Comparison of ENCODE assay signal across 9 cellular contexts in genomic region chr20:57450419-57450818, GRCh38. TPM values are rescaled to one million over a fixed set of nuclear protein-coding genes. Genes with fewer than 3 reads are reported as not detected.
DNase-seq lines count a peak whose midpoint lies in the region; ATAC-seq, FAIRE-seq and TF ChIP-seq lines count a peak whose summit lies in the region.
"Had no signal": no experiment of that assay in that cellular context is flagged by ENCODE, and none has a peak within 500 bp of the region (broad histone marks: within the 10 kb centered on the region; RNA-seq: fewer than 3 reads in every experiment).

No MANE protein-coding gene starts in this region.

- peak; percentile 55 for DNase-seq in activated CD8-positive, alpha-beta memory T cell treated with anti-CD3 and anti-CD28 coated beads, Interleukin-2, amount 10 ng/mL, durations not matched to agents 7 days and 5 days
- DNase-seq in activated CD8-positive, alpha-beta memory T cell treated with anti-CD3 and anti-CD28 coated beads, Interleukin-2, amount 50 U/mL, for 48 hours: no peak
- peak; percentile 77 for DNase-seq in RWPE2 (ENCODE audit: low spot score)
- DNase-seq in kidney: peak; percentile 80
- DNase-seq in NCI-H446 (lab: John Stamatoyannopoulos, UW): no peak
- DNase-seq in H7: no peak
- DNase-seq in SK-N-DZ (ENCODE audit: low spot score): no peak

- no peaks in the 10 kb centered on the region for H3K4me1 ChIP-seq in RWPE2 (ENCODE audit: insufficient read depth, poor library complexity, severe bottlenecking)
- H3K4me1 ChIP-seq in kidney (ENCODE audit: control insufficient read depth in 1 of 2, insufficient read depth in 1 of 2, low read depth in 1 of 2, low read length in 2 of 2): peaks cover 0 to 2% of the 10 kb centered on the region in 2 donors

- intact Hi-C loops in kidney (cut with DNase I): no loop called here

- peaks cover 21% of the 10 kb centered on the region for H3K27me3 Mint-ChIP-seq in activated CD8-positive, alpha-beta memory T cell treated with anti-CD3 and anti-CD28 coated beads, Interleukin-2, amount 10 ng/mL, durations not matched to agents 7 days and 5 days

- no peaks in the 10 kb centered on the region for H3K36me3 ChIP-seq in RWPE2 (ENCODE audit: low read depth)
- no peaks in the 10 kb centered on the region for H3K36me3 ChIP-seq in kidney (ENCODE audit: control insufficient read depth in 1 of 2, insufficient read depth in 2 of 2, low read length in 2 of 2)
- H3K36me3 ChIP-seq in H7 (replicated peaks; ENCODE audit: control insufficient read depth, insufficient read depth, low read length): no peaks in the 10 kb centered on the region

- H3K27me3 ChIP-seq in RWPE2 (ENCODE audit: insufficient read depth, poor library complexity, severe bottlenecking): peaks cover 24% of the 10 kb centered on the region
- no peaks in the 10 kb centered on the region for H3K27me3 ChIP-seq in H7 (ENCODE audit: control insufficient read depth, insufficient read depth, low read length)

- no peak overlapping the region for H3K4me3 Mint-ChIP-seq in activated CD8-positive, alpha-beta memory T cell treated with anti-CD3 and anti-CD28 coated beads, Interleukin-2, amount 10 ng/mL, durations not matched to agents 7 days and 5 days

- TF ChIP-seq CTCF in RWPE2 (IDR thresholded peaks at IDR 0.05; ENCODE audit: poor library complexity, severe bottlenecking): no peak
- no peak for TF ChIP-seq CTCF in kidney (IDR thresholded peaks at IDR 0.05; ENCODE audit: borderline replicate concordance, extremely low read depth, insufficient read depth)

- H3K27ac Mint-ChIP-seq in activated CD8-positive, alpha-beta memory T cell treated with anti-CD3 and anti-CD28 coated beads, Interleukin-2, amount 10 ng/mL, durations not matched to agents 7 days and 5 days: no peak overlapping the region

- CTCF ChIA-PET in activated CD8-positive, alpha-beta memory T cell treated with anti-CD3 and anti-CD28 coated beads, Interleukin-2, amount 10 ng/mL, durations not matched to agents 7 days and 5 days (lab: Charles Lee): interaction anchor here (0.9 kb wide), 3 partner anchors 15 to 168 kb away, joined by 3 read pairs; no protein-coding TSS in a partner anchor

- FAIRE-seq in kidney (lab: Jason Lieb, UNC): no peak

- H3K27ac ChIP-seq in RWPE2 (ENCODE audit: poor library complexity, severe bottlenecking) (no peak overlapping the region), kidney (ENCODE audit: low read depth in 2 of 2, low read length in 2 of 2) (no peak overlapping the region)
- H3K27ac ChIP-seq: VCaP had no signal

- peaks cover 26% of the 10 kb centered on the region for H3K4me1 Mint-ChIP-seq in activated CD8-positive, alpha-beta memory T cell treated with anti-CD3 and anti-CD28 coated beads, Interleukin-2, amount 10 ng/mL, durations not matched to agents 7 days and 5 days

- H3K9me3 ChIP-seq in RWPE2 (ENCODE audit: severe bottlenecking) (no peaks in the 10 kb centered on the region), kidney (ENCODE audit: control insufficient read depth in 1 of 2, low read length in 2 of 2) (peaks cover 0 to 2% of the 10 kb centered on the region in 2 donors)

- no peak overlapping the region for H3K4me3 ChIP-seq in RWPE2 (ENCODE audit: severe bottlenecking)
- H3K4me3 ChIP-seq in kidney (ENCODE audit: low read length in 2 of 2): no peak overlapping the region
- H3K4me3 ChIP-seq in H7 (ENCODE audit: insufficient read depth, low read depth, low read length): no peak overlapping the region

- H3K9ac ChIP-seq in kidney (ENCODE audit: low read length in 2 of 2): no peak overlapping the region

- no peaks in the 10 kb centered on the region for H3K9me3 Mint-ChIP-seq in activated CD8-positive, alpha-beta memory T cell treated with anti-CD3 and anti-CD28 coated beads, Interleukin-2, amount 10 ng/mL, durations not matched to agents 7 days and 5 days (ENCODE audit: low read depth)

- peak; percentile 32 for ATAC-seq in activated CD8-positive, alpha-beta memory T cell treated with anti-CD3 and anti-CD28 coated beads, Interleukin-2, amount 10 ng/mL, durations not matched to agents 7 days and 5 days
- ATAC-seq in HG03045 (IDR thresholded peaks at IDR 0.05; ENCODE audit: unreplicated experiment) (peak; percentile 56), RWPE2 (ENCODE audit: low read depth) (no peak)

- H3K36me3 Mint-ChIP-seq in activated CD8-positive, alpha-beta memory T cell treated with anti-CD3 and anti-CD28 coated beads, Interleukin-2, amount 10 ng/mL, durations not matched to agents 7 days and 5 days: no peaks in the 10 kb centered on the region

RNA-seq across cellular contexts. Expression of gene RBM38, which starts 59.2 kb away (rescaled TPM):
- 10 to 100 TPM; 74.8 to 91.9 TPM for total RNA-seq in activated CD8-positive, alpha-beta memory T cell treated with anti-CD3 and anti-CD28 coated beads, Interleukin-2, amount 10 ng/mL, durations not matched to agents 7 days and 5 days
- 16.8 TPM for total RNA-seq in kidney
- polyA plus RNA-seq in kidney (ENCODE audit: insufficient read depth, low read depth, low replicate concordance): 18.0 TPM
- 75.6 and 91.7 TPM in 2 replicates for total RNA-seq in H7 (2014; rRNA removed; shearing (Covaris generic))
- 73.7 and 78.2 TPM in 2 replicates for polyA plus RNA-seq in SK-N-DZ (2014; cell fraction: cytosol; rRNA removed)
- polyA plus RNA-seq in SK-N-DZ (2014; cell fraction: nucleus; rRNA removed): 38.1 and 43.3 TPM in 2 replicates

Comparison
In these comparisons a context has a peak if more than half of its experiments do, and no peak if none do; other contexts are left out.
1. DNase-seq: peak in activated CD8-positive, alpha-beta memory T cell treated with anti-CD3 and anti-CD28 coated beads, Interleukin-2, amount 10 ng/mL, durations not matched to agents 7 days and 5 days (single experiment), RWPE2 (single experiment) and kidney (single experiment); none in activated CD8-positive, alpha-beta memory T cell treated with anti-CD3 and anti-CD28 coated beads, Interleukin-2, amount 50 U/mL, for 48 hours (single experiment), NCI-H446 (0 of 2), H7 (single experiment) and SK-N-DZ (single experiment).